29 cellular contexts compared by ENCODE assay signal in genomic region chr22:21708960-21709359, GRCh38.
"Had no signal": no experiment of that assay in that cellular context is flagged by ENCODE, and none has a peak within 500 bp of the region (broad histone marks: within the 10 kb centered on the region; RNA-seq: fewer than 3 reads in every experiment).

No MANE protein-coding gene starts in this region.

- H3K27ac ChIP-seq: left lung, lower lobe of right lung, pancreas, prostate gland, sigmoid colon, spleen, tibial nerve, uterus had no signal

- ATAC-seq: left colon; left lung; lower lobe of right lung; natural killer cell; pancreas; right cardiac atrium; stimulated activated naive CD8-positive, alpha-beta T cell treated with anti-CD3 and anti-CD28 coated beads, Interleukin-15, amount 100 ng/mL, for 72 hours had no signal

- H3K4me3 ChIP-seq: left lung, lower lobe of right lung, pancreas, prostate gland, sigmoid colon, spleen, tibial nerve, uterus had no signal

- H3K9me3 ChIP-seq: left lung, lower lobe of right lung, pancreas, prostate gland, sigmoid colon, spleen, tibial nerve, uterus had no signal

- H3K27me3 ChIP-seq: left lung, pancreas, sigmoid colon, spleen, tibial nerve, uterus had no signal

- FAIRE-seq: islet of Langerhans, kidney, pancreas, small intestine had no signal

- H3K36me3 ChIP-seq: left lung, pancreas, prostate gland, sigmoid colon, uterus had no signal

- DNase-seq: hypothalamus; immature natural killer cell; kidney; left colon; left lung; lower lobe of right lung; mammary epithelial cell; mesendoderm; naive B cell; natural killer cell; nucleus accumbens; pancreas; posterior cingulate gyrus; retina; sigmoid colon; small intestine; spleen; stimulated activated CD4-positive, alpha-beta T cell treated with anti-CD3 and anti-CD28 coated beads, Interleukin-1b, Interleukin-23, amount 100 ng/mL, for 48 hours; stimulated activated CD4-positive, alpha-beta T cell treated with anti-CD3 and anti-CD28 coated beads, Interleukin-4, amount 100 ng/mL, for 1 hour; stimulated activated naive CD4-positive, alpha-beta T cell treated with Interleukin-2 at 50 U/mL for 16 hours; stimulated activated naive CD8-positive, alpha-beta T cell treated with anti-CD3 and anti-CD28 coated beads, Interleukin-15, amount 100 ng/mL, for 72 hours; substantia nigra; uterus had no signal

- H3K4me3 Mint-ChIP-seq: immature natural killer cell; mesothelial cell of epicardium; naive B cell; natural killer cell; stimulated activated naive CD8-positive, alpha-beta T cell treated with anti-CD3 and anti-CD28 coated beads, Interleukin-15, amount 100 ng/mL, for 72 hours; type B pancreatic cell had no signal

- H3K36me3 Mint-ChIP-seq: natural killer cell had no signal

- H3K9me3 Mint-ChIP-seq: immature natural killer cell; mesothelial cell of epicardium; naive B cell; natural killer cell; stimulated activated naive CD8-positive, alpha-beta T cell treated with anti-CD3 and anti-CD28 coated beads, Interleukin-15, amount 100 ng/mL, for 72 hours; type B pancreatic cell had no signal

- H3K27me3 Mint-ChIP-seq: naive B cell; stimulated activated naive CD8-positive, alpha-beta T cell treated with anti-CD3 and anti-CD28 coated beads, Interleukin-15, amount 100 ng/mL, for 72 hours; type B pancreatic cell had no signal

- H3K4me1 ChIP-seq: uterus had no signal

- H3K27ac Mint-ChIP-seq: mesothelial cell of epicardium, type B pancreatic cell had no signal
